Comparison of ENCODE assay signal across 31 cellular contexts in the genomic region with DNA sequence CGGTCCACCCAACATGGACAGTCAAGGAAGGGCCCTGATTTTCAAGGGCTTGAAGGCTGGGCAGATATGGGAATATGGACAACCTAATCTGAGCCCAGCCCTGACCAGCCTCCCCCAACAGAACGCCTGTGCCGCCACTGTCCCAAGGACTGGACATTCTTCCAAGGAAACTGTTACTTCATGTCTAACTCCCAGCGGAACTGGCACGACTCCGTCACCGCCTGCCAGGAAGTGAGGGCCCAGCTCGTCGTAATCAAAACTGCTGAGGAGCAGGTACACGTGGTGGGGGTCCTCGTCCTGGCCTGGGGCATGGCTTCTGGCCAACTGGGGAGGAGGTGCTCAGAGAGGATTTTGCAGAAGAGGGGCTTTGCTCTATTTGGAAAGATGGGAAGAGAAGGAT. TPM values are rescaled to one million over a fixed set of nuclear protein-coding genes. Genes with fewer than 3 reads are reported as not detected.
"Had no signal": no experiment of that assay in that cellular context is flagged by ENCODE, and none has a peak within 500 bp of the region (broad histone marks: within the 10 kb centered on the region; RNA-seq: fewer than 3 reads in every experiment).

No MANE protein-coding gene starts in this region.

- H3K4me1 Mint-ChIP-seq: nephron progenitor cell had no signal

- H3K4me1 ChIP-seq: pancreas, psoas muscle, right lobe of liver, spleen, suprapubic skin, tibial artery, transverse colon, vagina had no signal

- H3K27me3 ChIP-seq: neutrophil, pancreas, right lobe of liver, testis, transverse colon, vagina had no signal

- H3K27ac ChIP-seq: neutrophil, pancreas, psoas muscle, right lobe of liver, skin epidermis, spleen, suprapubic skin, testis, tibial artery, transverse colon, vagina had no signal

- H3K27ac Mint-ChIP-seq: naive thymus-derived CD8-positive, alpha-beta T cell; natural killer cell treated with Interleukin-12 subunit alpha and Interleukin-12 subunit beta and Interleukin-15 and Interleukin-18, amount 100 ng/mL, for 72 hours; nephron progenitor cell; stimulated activated memory B cell treated with anti-CD40 and anti-IgM and Interleukin-4, amounts not matched to agents 10 μg/mL and 1 μg/mL and 100 μg/mL, for 72 hours; stimulated activated naive CD8-positive, alpha-beta T cell treated with anti-CD3 and anti-CD28 coated beads, Interleukin-15, amount 100 ng/mL, for 72 hours; type B pancreatic cell had no signal

- ATAC-seq: naive thymus-derived CD8-positive, alpha-beta T cell; natural killer cell treated with Interleukin-12 subunit alpha and Interleukin-12 subunit beta and Interleukin-15 and Interleukin-18, amount 100 ng/mL, for 72 hours; pancreas; psoas muscle; right cardiac atrium; right lobe of liver; stimulated activated memory B cell treated with anti-CD40 and anti-IgM and Interleukin-4, amounts not matched to agents 10 μg/mL and 1 μg/mL and 100 μg/mL, for 72 hours; stimulated activated naive CD8-positive, alpha-beta T cell treated with anti-CD3 and anti-CD28 coated beads, Interleukin-15, amount 100 ng/mL, for 72 hours; stimulated activated naive CD8-positive, alpha-beta T cell treated with anti-CD3 and anti-CD28 coated beads, Interleukin-15, Interleukin-2, amounts not matched to agents 100 U/mL and 50 U/mL, for 24 hours had no signal

- H3K9me3 ChIP-seq: neutrophil, pancreas, psoas muscle, right lobe of liver, spleen, suprapubic skin, testis, tibial artery, transverse colon, vagina had no signal

- DNase-seq: naive thymus-derived CD8-positive, alpha-beta T cell; nephron progenitor cell; nucleus accumbens; pancreas; psoas muscle; right cardiac atrium; right lobe of liver; spleen; stimulated activated CD4-positive, alpha-beta T cell treated with anti-CD3 and anti-CD28 coated beads, Interleukin-12 subunit alpha, Interleukin-12 subunit beta, amount 100 ng/mL, for 4 hours; stimulated activated CD4-positive, alpha-beta T cell treated with anti-CD3 and anti-CD28 coated beads, Interleukin-1b, Interleukin-23, amount 100 ng/mL, for 48 hours; stimulated activated CD4-positive, alpha-beta T cell treated with anti-CD3 and anti-CD28 coated beads, Interleukin-4, amount 100 ng/mL, for 1 hour; stimulated activated CD4-positive, alpha-beta T cell treated with anti-CD3 and anti-CD28 coated beads, Interleukin-4, amount 100 ng/mL, for 4 hours; stimulated activated CD8-positive, alpha-beta memory T cell treated with anti-CD3 and anti-CD28 coated beads, Interleukin-4, amount 100 ng/mL, for 48 hours; stimulated activated naive CD4-positive, alpha-beta T cell; stimulated activated naive CD8-positive, alpha-beta T cell treated with anti-CD3 and anti-CD28 coated beads, Interleukin-15, amount 100 ng/mL, for 72 hours; stimulated activated naive CD8-positive, alpha-beta T cell treated with anti-CD3 and anti-CD28 coated beads, Interleukin-15, Interleukin-2, amounts not matched to agents 100 U/mL and 50 U/mL, for 24 hours; testis; transverse colon had no signal

- H3K4me3 ChIP-seq: pancreas, psoas muscle, right lobe of liver, skin epidermis, smooth muscle cell, spleen, suprapubic skin, testis, tibial artery, transverse colon, vagina had no signal

- H3K4me3 Mint-ChIP-seq: naive thymus-derived CD8-positive, alpha-beta T cell; natural killer cell treated with Interleukin-12 subunit alpha and Interleukin-12 subunit beta and Interleukin-15 and Interleukin-18, amount 100 ng/mL, for 72 hours; nephron progenitor cell; neural crest cell; stimulated activated memory B cell treated with anti-CD40 and anti-IgM and Interleukin-4, amounts not matched to agents 10 μg/mL and 1 μg/mL and 100 μg/mL, for 72 hours; stimulated activated naive CD8-positive, alpha-beta T cell treated with anti-CD3 and anti-CD28 coated beads, Interleukin-15, amount 100 ng/mL, for 72 hours; type B pancreatic cell had no signal

- H3K36me3 ChIP-seq: neutrophil, pancreas, right lobe of liver, spleen, suprapubic skin, tibial artery, transverse colon, vagina had no signal

- H3K9me3 Mint-ChIP-seq: naive thymus-derived CD8-positive, alpha-beta T cell; natural killer cell treated with Interleukin-12 subunit alpha and Interleukin-12 subunit beta and Interleukin-15 and Interleukin-18, amount 100 ng/mL, for 72 hours; neural crest cell; stimulated activated memory B cell treated with anti-CD40 and anti-IgM and Interleukin-4, amounts not matched to agents 10 μg/mL and 1 μg/mL and 100 μg/mL, for 72 hours; stimulated activated naive CD8-positive, alpha-beta T cell treated with anti-CD3 and anti-CD28 coated beads, Interleukin-15, amount 100 ng/mL, for 72 hours; type B pancreatic cell had no signal

- H3K36me3 Mint-ChIP-seq: naive thymus-derived CD8-positive, alpha-beta T cell; natural killer cell treated with Interleukin-12 subunit alpha and Interleukin-12 subunit beta and Interleukin-15 and Interleukin-18, amount 100 ng/mL, for 72 hours; stimulated activated memory B cell treated with anti-CD40 and anti-IgM and Interleukin-4, amounts not matched to agents 10 μg/mL and 1 μg/mL and 100 μg/mL, for 72 hours; type B pancreatic cell had no signal

RNA-seq across cellular contexts. Expression of a gene that starts 3.5 kb away (rescaled TPM):
- total RNA-seq: naive thymus-derived CD8-positive, alpha-beta T cell; natural killer cell treated with Interleukin-12 subunit alpha and Interleukin-12 subunit beta and Interleukin-15 and Interleukin-18, amount 100 ng/mL, for 72 hours; neural crest cell; osteocyte; pancreas; psoas muscle; renal cortical epithelial cell; right cardiac atrium; smooth muscle cell; suprapubic skin; ureter; vagina had no signal

RNA-seq across cellular contexts. Expression of a gene that starts 19.2 kb away (rescaled TPM):
- total RNA-seq: natural killer cell treated with Interleukin-12 subunit alpha and Interleukin-12 subunit beta and Interleukin-15 and Interleukin-18, amount 100 ng/mL, for 72 hours; neural crest cell; osteocyte; smooth muscle cell had no signal

RNA-seq across cellular contexts. Expression of a gene that starts 34.6 kb away (rescaled TPM):
- total RNA-seq: naive thymus-derived CD8-positive, alpha-beta T cell; natural killer cell treated with Interleukin-12 subunit alpha and Interleukin-12 subunit beta and Interleukin-15 and Interleukin-18, amount 100 ng/mL, for 72 hours; neural crest cell; osteocyte; renal cortical epithelial cell; smooth muscle cell had no signal
